In genomic region chr1:226604846-226605572, GRCh38 we compare ENCODE assay signal across 19 cellular contexts. TPM values are rescaled to one million over a fixed set of nuclear protein-coding genes. Genes with fewer than 3 reads are reported as not detected.
DNase-seq lines count a peak whose midpoint lies in the region; ATAC-seq and TF ChIP-seq lines count a peak whose summit lies in the region.
"Had no signal": no experiment of that assay in that cellular context is flagged by ENCODE, and none has a peak within 500 bp of the region (broad histone marks: within the 10 kb centered on the region; RNA-seq: fewer than 3 reads in every experiment).

No MANE protein-coding gene starts in this region.

- no peaks in the 10 kb centered on the region for H3K36me3 ChIP-seq in H7 (replicated peaks; ENCODE audit: control insufficient read depth, insufficient read depth, low read length)
- H3K36me3 ChIP-seq in adipocyte (ENCODE audit: control insufficient read depth, insufficient read depth, low read length, severe bottlenecking) = no peaks in the 10 kb centered on the region
- no peaks in the 10 kb centered on the region for H3K36me3 ChIP-seq in hepatocyte (replicated peaks; ENCODE audit: insufficient read depth, low read depth)
- H3K36me3 ChIP-seq in adrenal gland (replicated peaks in 1 of 2) = no peaks in the 10 kb centered on the region
- H3K36me3 ChIP-seq: Peyer's patch, thoracic aorta had no signal

- H3K9me2 ChIP-seq in hepatocyte (replicated peaks; ENCODE audit: insufficient read depth) = no peaks in the 10 kb centered on the region

- H3K27me3 Mint-ChIP-seq in activated T-cell treated with anti-CD3 and anti-CD28 coated beads, Interleukin-2, amount 50 U/mL, for 4 hours (ENCODE audit: low read depth) = peaks cover 3% of the 10 kb centered on the region

- H3K27me3 ChIP-seq in H7 (ENCODE audit: control insufficient read depth, insufficient read depth, low read length) (no peaks in the 10 kb centered on the region), adipocyte (replicated peaks; ENCODE audit: control insufficient read depth, insufficient read depth, low read length) (no peaks in the 10 kb centered on the region), hepatocyte (peaks cover 4% of the 10 kb centered on the region), adrenal gland (peaks cover 2% of the 10 kb centered on the region)
- H3K27me3 ChIP-seq: Peyer's patch had no signal

- no peak for TF ChIP-seq CTCF in hepatocyte (IDR thresholded peaks at IDR 0.05; ENCODE audit: poor library complexity)
- TF ChIP-seq CTCF in adrenal gland (IDR thresholded peaks at IDR 0.05) = no peak

- H2AFZ ChIP-seq in hepatocyte = no peak overlapping the region

- peak; percentile 45 for DNase-seq in H7
- no peak for DNase-seq in adipocyte (ENCODE audit: low read depth)
- DNase-seq in hepatocyte (ENCODE audit: low spot score) = no peak
- peak; percentile 53 for DNase-seq in sciatic nerve (ENCODE audit: low spot score)
- DNase-seq in NCI-H128 (lab: John Stamatoyannopoulos, UW; ENCODE audit: unreplicated experiment) = no peak
- DNase-seq in adrenal gland = no peak
- DNase-seq in activated T-cell treated with anti-CD3 and anti-CD28 coated beads, Interleukin-2, amount 50 U/mL, for 4 hours = no peak
- DNase-seq: activated CD4-positive, CD25-positive, alpha-beta regulatory T cell; activated CD8-positive, alpha-beta memory T cell treated with anti-CD3 and anti-CD28 coated beads for 24 hours; activated naive CD8-positive, alpha-beta T cell treated with anti-CD3 and anti-CD28 coated beads, Interleukin-2, amount 10 ng/mL, durations not matched to agents 7 days and 5 days; CD8-positive, alpha-beta memory T cell; Karpas-422; NCI-H1092 treated with DMSO at 0.1 percent for 48 hours; stimulated activated CD4-positive, alpha-beta T cell treated with anti-CD3 and anti-CD28 coated beads, Interleukin-15, amount 100 ng/mL, for 24 hours; T1000 had no signal

- H3K9ac ChIP-seq in adipocyte (ENCODE audit: low read length) = peak overlapping the region; percentile 85

- no peaks in the 10 kb centered on the region for H4K20me1 ChIP-seq in hepatocyte (ENCODE audit: insufficient read depth, poor library complexity, severe bottlenecking)

- intact Hi-C loops in sciatic nerve (cut with DNase I) = no loop called here
- intact Hi-C loops in adrenal gland (cut with DNase I) = loop anchor here (5.0 to 10.0 kb wide), 3 partner anchors 58 to 180 kb away; partner anchors contain the start of gene STUM (in 2 of the 2)

- no peaks in the 10 kb centered on the region for H3K4me1 Mint-ChIP-seq in activated T-cell treated with anti-CD3 and anti-CD28 coated beads, Interleukin-2, amount 50 U/mL, for 4 hours (ENCODE audit: low read depth)
- H3K4me1 Mint-ChIP-seq: CD8-positive, alpha-beta memory T cell had no signal

- no peaks in the 10 kb centered on the region for H3K36me3 Mint-ChIP-seq in activated T-cell treated with anti-CD3 and anti-CD28 coated beads, Interleukin-2, amount 50 U/mL, for 4 hours (ENCODE audit: insufficient read depth)
- H3K36me3 Mint-ChIP-seq: activated naive CD8-positive, alpha-beta T cell treated with anti-CD3 and anti-CD28 coated beads, Interleukin-2, amount 10 ng/mL, durations not matched to agents 7 days and 5 days; CD8-positive, alpha-beta memory T cell had no signal

- WGBS in hepatocyte (ENCODE audit: low lambda C conversion rate, missing lambda C conversion rate) = 85% methylated on average over 9 of the region's 9 CpGs
- WGBS in adrenal gland, 4 donors = 75 to 92% (median 88%) methylated on average over 6 to 9 of the region's 9 CpGs

- no peak overlapping the region for H3K4me3 Mint-ChIP-seq in activated T-cell treated with anti-CD3 and anti-CD28 coated beads, Interleukin-2, amount 50 U/mL, for 4 hours
- H3K4me3 Mint-ChIP-seq: activated naive CD8-positive, alpha-beta T cell treated with anti-CD3 and anti-CD28 coated beads, Interleukin-2, amount 10 ng/mL, durations not matched to agents 7 days and 5 days had no signal

- no peaks in the 10 kb centered on the region for H3K79me2 ChIP-seq in hepatocyte

- H3K4me3 ChIP-seq in H7 (ENCODE audit: insufficient read depth, low read depth, low read length) (no peak overlapping the region), adipocyte (ENCODE audit: low read length) (no peak overlapping the region), hepatocyte (no peak overlapping the region), adrenal gland (no peak overlapping the region)
- H3K4me3 ChIP-seq: Peyer's patch, thoracic aorta had no signal

- H3K9me3 ChIP-seq in adipocyte (ENCODE audit: control insufficient read depth, low read length) (no peaks in the 10 kb centered on the region), hepatocyte (ENCODE audit: low read depth) (no peaks in the 10 kb centered on the region), adrenal gland (replicated peaks in 1 of 3) (no peaks in the 10 kb centered on the region)
- H3K9me3 ChIP-seq: Peyer's patch, thoracic aorta had no signal

- no peak for ATAC-seq in sciatic nerve
- no peak for ATAC-seq in activated T-cell treated with anti-CD3 and anti-CD28 coated beads, Interleukin-2, amount 50 U/mL, for 4 hours

- peaks cover 72% of the 10 kb centered on the region for H3K4me1 ChIP-seq in adipocyte (ENCODE audit: control insufficient read depth, insufficient read depth, low read length)
- peaks cover 43% of the 10 kb centered on the region for H3K4me1 ChIP-seq in hepatocyte (ENCODE audit: insufficient read depth)
- no peaks in the 10 kb centered on the region for H3K4me1 ChIP-seq in adrenal gland (replicated peaks in 1 of 2)

- no peak for TF ChIP-seq POLR2A in adrenal gland (IDR thresholded peaks at IDR 0.05)

- peak overlapping the region; percentile 37 for H3K4me2 ChIP-seq in hepatocyte

- H3K9me3 Mint-ChIP-seq in activated T-cell treated with anti-CD3 and anti-CD28 coated beads, Interleukin-2, amount 50 U/mL, for 4 hours = no peaks in the 10 kb centered on the region
- H3K9me3 Mint-ChIP-seq: activated naive CD8-positive, alpha-beta T cell treated with anti-CD3 and anti-CD28 coated beads, Interleukin-2, amount 10 ng/mL, durations not matched to agents 7 days and 5 days; CD8-positive, alpha-beta memory T cell had no signal

- H3K27ac ChIP-seq in hepatocyte (no peak overlapping the region), adrenal gland (peak overlapping the region in 1 of 5 donors; percentile 48)
- H3K27ac ChIP-seq: Peyer's patch, thoracic aorta had no signal

RNA-seq across cellular contexts. Expression of gene STUM, which starts 56.4 kb away (rescaled TPM):
- total RNA-seq in H7 (2014; rRNA removed; shearing (Covaris generic)) = 0.14 and 0.26 TPM in 2 replicates
- total RNA-seq in hepatocyte (0.07 and 0.16 TPM in 2 replicates), sciatic nerve (7.8 TPM), adrenal gland (under 1 TPM in 7 of 8 donors, not detected in 1; 0.13 to 0.43 (median 0.18) TPM)
- polyA plus RNA-seq in hepatocyte (0.06 TPM in 1 of 2 replicates, not detected in the other), adrenal gland (under 1 TPM; 0.24 to 0.44 (median 0.33) TPM)
- total RNA-seq in activated T-cell treated with anti-CD3 and anti-CD28 coated beads, Interleukin-2, amount 50 U/mL, for 4 hours = not detected
- total RNA-seq: activated naive CD8-positive, alpha-beta T cell treated with anti-CD3 and anti-CD28 coated beads, Interleukin-2, amount 10 ng/mL, durations not matched to agents 7 days and 5 days; CD8-positive, alpha-beta memory T cell; HT1080; NCI-H460 had no signal

Comparison
In these comparisons a context has a peak if more than half of its experiments do, and no peak if none do; other contexts are left out.
1. DNase-seq: peak in H7 (single experiment) and sciatic nerve (single experiment); none in adipocyte (single experiment), hepatocyte (single experiment), NCI-H128 (single experiment), adrenal gland (0 of 7) and activated T-cell treated with anti-CD3 and anti-CD28 coated beads, Interleukin-2, amount 50 U/mL, for 4 hours (single experiment).